In genomic region chr15:89129123-89129815, GRCh38 we compare ENCODE assay signal across 8 cellular contexts. TPM values are rescaled to one million over a fixed set of nuclear protein-coding genes. Genes with fewer than 3 reads are reported as not detected.
DNase-seq lines count a peak whose midpoint lies in the region; ATAC-seq and TF ChIP-seq lines count a peak whose summit lies in the region.

No MANE protein-coding gene starts in this region.

- DNase-seq in ACHN = peak; percentile 53
- peak; percentile 40 for DNase-seq in GM19238 (ENCODE audit: insufficient read length, low spot score)
- peak; percentile 58 for DNase-seq in OCI-LY7 (ENCODE audit: low spot score)
- DNase-seq in activated T-helper 2 cell treated with anti-CD3 and anti-CD28 coated beads, Interferon-gamma antibody, Interleukin-2, Interleukin-4, amounts not matched to agents 10 μg/mL and 5 μg/mL and 100 μg/mL, durations not matched to agents 14 hours and 24 hours and 36 hours (ENCODE audit: low spot score) = peak; percentile 26
- DNase-seq in heart left ventricle = peak in 1 of 5 donors; percentile 66
- peak; percentile 24 to 50 for DNase-seq in stimulated activated CD4-positive, alpha-beta T cell treated with anti-CD3 and anti-CD28 coated beads, Interleukin-15, amount 100 ng/mL, for 1 hour (ENCODE audit: low read depth in 1 of 2, low spot score in 1 of 2)
- no peak for DNase-seq in ureter (ENCODE audit: low spot score)

- intact Hi-C loops in OCI-LY7 (cut with micrococcal nuclease; ENCODE audit: unreplicated experiment) (loop anchor here (1.0 to 5.0 kb wide), 2 partner anchors 52 to 72 kb away; no protein-coding TSS in a partner anchor), heart left ventricle (cut with DNase I) (loop anchor here in 4 of 10 donors (5.0 kb wide), 3 partner anchors 33 to 72 kb away; partner anchors contain the start of gene ABHD2 (in 2 of the 4))
- intact Hi-C loops in activated T-helper 2 cell treated with anti-CD3 and anti-CD28 coated beads, Interferon-gamma antibody, Interleukin-2, Interleukin-4, amounts not matched to agents 10 μg/mL and 5 μg/mL and 100 μg/mL, durations not matched to agents 14 hours and 24 hours and 36 hours (cut with micrococcal nuclease) = loop anchor here (1.0 to 5.0 kb wide), 3 partner anchors 38 to 72 kb away; no protein-coding TSS in a partner anchor

- no peak overlapping the region for H3K4me3 ChIP-seq in OCI-LY7 (ENCODE audit: low read depth, low read length, poor library complexity, severe bottlenecking)
- no peak overlapping the region for H3K4me3 ChIP-seq in heart left ventricle

- H3K27ac Mint-ChIP-seq in activated T-helper 2 cell treated with anti-CD3 and anti-CD28 coated beads, Interferon-gamma antibody, Interleukin-2, Interleukin-4, amounts not matched to agents 10 μg/mL and 5 μg/mL and 100 μg/mL, durations not matched to agents 14 hours and 24 hours and 36 hours = no peak overlapping the region

- CTCF ChIA-PET in OCI-LY7 (lab: Charles Lee; ENCODE audit: unreplicated experiment) = interaction anchor here (0.6 to 1.2 kb wide), 2 partner anchors 13 to 239 kb away, joined by 3 read pairs; no protein-coding TSS in a partner anchor

- H3K9me3 ChIP-seq in OCI-LY7 (ENCODE audit: low read length) (no peaks in the 10 kb centered on the region), heart left ventricle (no peaks in the 10 kb centered on the region)

- no peaks in the 10 kb centered on the region for H3K79me2 ChIP-seq in OCI-LY7 (ENCODE audit: insufficient read depth, low read depth, low read length)

- TF ChIP-seq CTCF in OCI-LY7 (conservative IDR thresholded peaks at IDR 0.05; ENCODE audit: low read length) (peak; percentile 94), heart left ventricle (IDR thresholded peaks at IDR 0.05) (peak; percentile 25 to 70 (median 59))

- H3K36me3 ChIP-seq in OCI-LY7 (ENCODE audit: insufficient read depth, low read length) (peaks cover 7% of the 10 kb centered on the region; the same call in 1 of the 2 replicates), heart left ventricle (peaks cover 0 to 50% (median 37%) of the 10 kb centered on the region in 9 donors)

- BruUV-seq in OCI-LY7 (replicated peaks; lab: Mats Ljungman, UMichigan) = no TSS peak

- no peaks in the 10 kb centered on the region for H3K27me3 ChIP-seq in heart left ventricle

- H3K4me3 Mint-ChIP-seq in activated T-helper 2 cell treated with anti-CD3 and anti-CD28 coated beads, Interferon-gamma antibody, Interleukin-2, Interleukin-4, amounts not matched to agents 10 μg/mL and 5 μg/mL and 100 μg/mL, durations not matched to agents 14 hours and 24 hours and 36 hours (ENCODE audit: low read depth) = no peak overlapping the region

- POLR2A ChIA-PET in OCI-LY7 (lab: Charles Lee) = interaction anchor here (0.6 to 0.7 kb wide), 2 partner anchors 21 to 144 kb away, joined by 3 to 5 read pairs; no protein-coding TSS in a partner anchor

- no peaks in the 10 kb centered on the region for H4K20me1 ChIP-seq in OCI-LY7 (ENCODE audit: insufficient read depth, low read length)

- H3K4me2 ChIP-seq in OCI-LY7 (ENCODE audit: low read length) = no peak overlapping the region

- ATAC-seq in heart left ventricle (no peak), GM21619 (IDR thresholded peaks at IDR 0.05; ENCODE audit: unreplicated experiment) (no peak)

- H3K9me3 Mint-ChIP-seq in activated T-helper 2 cell treated with anti-CD3 and anti-CD28 coated beads, Interferon-gamma antibody, Interleukin-2, Interleukin-4, amounts not matched to agents 10 μg/mL and 5 μg/mL and 100 μg/mL, durations not matched to agents 14 hours and 24 hours and 36 hours = no peaks in the 10 kb centered on the region

- 59 to 63% (median 61%) methylated on average over 3 of the region's 3 CpGs for WGBS in heart left ventricle, 4 donors

- H3K4me1 ChIP-seq in OCI-LY7 (ENCODE audit: insufficient read depth, low read length, poor library complexity, severe bottlenecking) = no peaks in the 10 kb centered on the region
- H3K4me1 ChIP-seq in heart left ventricle = peaks cover 0 to 83% (median 55%) of the 10 kb centered on the region in 12 donors

- no peaks in the 10 kb centered on the region for H3K27me3 Mint-ChIP-seq in activated T-helper 2 cell treated with anti-CD3 and anti-CD28 coated beads, Interferon-gamma antibody, Interleukin-2, Interleukin-4, amounts not matched to agents 10 μg/mL and 5 μg/mL and 100 μg/mL, durations not matched to agents 14 hours and 24 hours and 36 hours (ENCODE audit: low read depth)

- H3K9me2 ChIP-seq in OCI-LY7 (ENCODE audit: insufficient read depth, low read length) = no peaks in the 10 kb centered on the region

- H3K27ac ChIP-seq in OCI-LY7 (ENCODE audit: low read depth, low read length, poor library complexity, severe bottlenecking) (no peak overlapping the region), heart left ventricle (peak overlapping the region in 8 of 12 donors; percentile 6 to 88 (median 44))

- TF ChIP-seq POLR2A in heart left ventricle (IDR thresholded peaks at IDR 0.05) = no peak

- no peak overlapping the region for H2AFZ ChIP-seq in OCI-LY7 (ENCODE audit: low read length)

- in situ Hi-C loops in ACHN (cut with HindIII; ENCODE audit: low pct_ligation_motif_present, low pct_unique_long_range_greater_than_20kb, low sequenced_read_pairs) = no loop called here

- H3K36me3 Mint-ChIP-seq in activated T-helper 2 cell treated with anti-CD3 and anti-CD28 coated beads, Interferon-gamma antibody, Interleukin-2, Interleukin-4, amounts not matched to agents 10 μg/mL and 5 μg/mL and 100 μg/mL, durations not matched to agents 14 hours and 24 hours and 36 hours (ENCODE audit: low read depth) = peaks cover 22% of the 10 kb centered on the region

- H3K4me1 Mint-ChIP-seq in activated T-helper 2 cell treated with anti-CD3 and anti-CD28 coated beads, Interferon-gamma antibody, Interleukin-2, Interleukin-4, amounts not matched to agents 10 μg/mL and 5 μg/mL and 100 μg/mL, durations not matched to agents 14 hours and 24 hours and 36 hours (ENCODE audit: low read depth) = peaks cover 17% of the 10 kb centered on the region

RNA-seq across cellular contexts. Expression of gene ABHD2, which starts 41.0 kb away (rescaled TPM):
- total RNA-seq in OCI-LY7 (2014; rRNA removed; shearing (Covaris generic)) = 12.6 and 16.1 TPM in 2 replicates
- 22.8 and 30.3 TPM in 2 replicates for total RNA-seq in OCI-LY7 (2022)
- total RNA-seq in activated T-helper 2 cell treated with anti-CD3 and anti-CD28 coated beads, Interferon-gamma antibody, Interleukin-2, Interleukin-4, amounts not matched to agents 10 μg/mL and 5 μg/mL and 100 μg/mL, durations not matched to agents 14 hours and 24 hours and 36 hours = 57.2 and 59.3 TPM in 2 replicates
- total RNA-seq in heart left ventricle = 100 to 1,000 TPM in 6 of 9 donors, 10 to 100 TPM in 3; 53.4 to 243 (median 128) TPM
- 100 to 1,000 TPM in 1 of 2 donors, 1 to 10 TPM in 1; 8.6 to 112 TPM for polyA plus RNA-seq in heart left ventricle
- 134 TPM for total RNA-seq in ureter
